Comparison of ENCODE assay signal across 8 cellular contexts in genomic region chr6:30489081-30490030, GRCh38. TPM values are rescaled to one million over a fixed set of nuclear protein-coding genes. Genes with fewer than 3 reads are reported as not detected.
DNase-seq lines count a peak whose midpoint lies in the region; ATAC-seq lines count a peak whose summit lies in the region.

TSS of gene HLA-E (plus strand) at chr6:30489509. CDS start at chr6:30489532, 23 bp downstream.

- H3K4me3 Mint-ChIP-seq in dendritic cell treated with granulocyte-macrophage colony-stimulating factor and Interleukin-4, amounts not matched to agents 40 ng/mL and 50 ng/mL, for 4 days = peak within 1 kb of the TSS; percentile 97

- DNase-seq in AG20443 (ENCODE audit: low spot score) (peak; percentile 93), NCI-H524 (lab: John Stamatoyannopoulos, UW) (peak; percentile 83 to 92), left lobe of liver (ENCODE audit: low spot score) (peak; percentile 92)
- peak; percentile 82 for DNase-seq in activated CD4-positive, alpha-beta T cell treated with anti-CD3 and anti-CD28 coated beads, Interleukin-2, amount 50 U/mL, for 1 hour
- DNase-seq in stimulated activated CD4-positive, alpha-beta T cell treated with anti-CD3 and anti-CD28 coated beads, Interleukin-2, amount 100 ng/mL, for 4 hours (ENCODE audit: low read depth) = peak; percentile 92

- H3K4me1 Mint-ChIP-seq in dendritic cell treated with granulocyte-macrophage colony-stimulating factor and Interleukin-4, amounts not matched to agents 40 ng/mL and 50 ng/mL, for 4 days (ENCODE audit: low read depth) = peaks cover 49% of the 10 kb centered on the region

- ATAC-seq in GM19035 (IDR thresholded peaks at IDR 0.05; ENCODE audit: unreplicated experiment) = peak; percentile 88
- peak; percentile 87 for ATAC-seq in HG03354 (IDR thresholded peaks at IDR 0.05; ENCODE audit: poor library complexity, severe bottlenecking, unreplicated experiment)
- peak; percentile 96 for ATAC-seq in left lobe of liver

- peaks cover 4% of the 10 kb centered on the region for H3K27me3 Mint-ChIP-seq in dendritic cell treated with granulocyte-macrophage colony-stimulating factor and Interleukin-4, amounts not matched to agents 40 ng/mL and 50 ng/mL, for 4 days

- no peaks in the 10 kb centered on the region for H3K9me3 Mint-ChIP-seq in dendritic cell treated with granulocyte-macrophage colony-stimulating factor and Interleukin-4, amounts not matched to agents 40 ng/mL and 50 ng/mL, for 4 days

- H3K36me3 Mint-ChIP-seq in dendritic cell treated with granulocyte-macrophage colony-stimulating factor and Interleukin-4, amounts not matched to agents 40 ng/mL and 50 ng/mL, for 4 days (ENCODE audit: low read depth) = peaks cover 53% of the 10 kb centered on the region

- H3K27ac Mint-ChIP-seq in dendritic cell treated with granulocyte-macrophage colony-stimulating factor and Interleukin-4, amounts not matched to agents 40 ng/mL and 50 ng/mL, for 4 days = peak within 1 kb of the TSS; percentile 98

- intact Hi-C loops in dendritic cell treated with granulocyte-macrophage colony-stimulating factor and Interleukin-4, amounts not matched to agents 40 ng/mL and 50 ng/mL, for 4 days (cut with micrococcal nuclease) = loop anchor here (1.0 to 10.0 kb wide), 2 partner anchors 27 to 235 kb away; partner anchors contain the start of gene TUBB

RNA-seq across cellular contexts. Expression of gene HLA-E, which starts in this region (rescaled TPM):
- total RNA-seq in left lobe of liver = 141 TPM

Comparison
In these comparisons a context has a peak if more than half of its experiments do, and no peak if none do; other contexts are left out.
1. Peak in every context shown above with its lines: DNase-seq and ATAC-seq.